Comparison of ENCODE assay signal across 9 cellular contexts in genomic region chr3:30688776-30689175, GRCh38.
DNase-seq lines count a peak whose midpoint lies in the region; ATAC-seq and TF ChIP-seq lines count a peak whose summit lies in the region.
"Had no signal": no experiment of that assay in that cellular context is flagged by ENCODE, and none has a peak within 500 bp of the region (broad histone marks: within the 10 kb centered on the region; RNA-seq: fewer than 3 reads in every experiment).

No MANE protein-coding gene starts in this region.

- H3K27ac ChIP-seq in sigmoid colon: peak overlapping the region; percentile 72 to 83 (median 75)
- H3K27ac ChIP-seq: cardiac muscle cell had no signal

- intact Hi-C loops in left ventricle myocardium superior (cut with micrococcal nuclease): loop anchor here (10.0 kb wide), 1 partner anchor 234 kb away; no protein-coding TSS in a partner anchor
- intact Hi-C loops in sigmoid colon (cut with DNase I): no loop called here

- no peak for TF ChIP-seq POLR2A in sigmoid colon (IDR thresholded peaks at IDR 0.05)

- no peak overlapping the region for H3K4me3 Mint-ChIP-seq in activated CD4-positive, alpha-beta memory T cell treated with anti-CD3 and anti-CD28 coated beads, Interleukin-2, amount 10 ng/mL, durations not matched to agents 7 days and 5 days

- peaks cover 72% of the 10 kb centered on the region for H3K4me1 Mint-ChIP-seq in activated CD4-positive, alpha-beta memory T cell treated with anti-CD3 and anti-CD28 coated beads, Interleukin-2, amount 10 ng/mL, durations not matched to agents 7 days and 5 days

- no peaks in the 10 kb centered on the region for H3K27me3 ChIP-seq in sigmoid colon
- H3K27me3 ChIP-seq: cardiac muscle cell had no signal

- H3K36me3 ChIP-seq in sigmoid colon: peaks cover 0 to 58% (median 12%) of the 10 kb centered on the region in 4 donors
- H3K36me3 ChIP-seq: cardiac muscle cell had no signal

- TF ChIP-seq CTCF in sigmoid colon (IDR thresholded peaks at IDR 0.05): no peak

- H3K9me3 Mint-ChIP-seq in activated CD4-positive, alpha-beta memory T cell treated with anti-CD3 and anti-CD28 coated beads, Interleukin-2, amount 10 ng/mL, durations not matched to agents 7 days and 5 days: no peaks in the 10 kb centered on the region

- CTCF ChIA-PET in activated CD4-positive, alpha-beta memory T cell treated with anti-CD3 and anti-CD28 coated beads, Interleukin-2, amount 10 ng/mL, durations not matched to agents 7 days and 5 days (lab: Charles Lee): interaction anchor here (1.4 kb wide), 1 partner anchor 575 kb away, joined by 4 read pairs; no protein-coding TSS in a partner anchor

- peaks cover 0 to 100% (median 93%) of the 10 kb centered on the region in 4 donors for H3K4me1 ChIP-seq in sigmoid colon

- peak overlapping the region; percentile 74 for H3K27ac Mint-ChIP-seq in activated CD4-positive, alpha-beta memory T cell treated with anti-CD3 and anti-CD28 coated beads, Interleukin-2, amount 10 ng/mL, durations not matched to agents 7 days and 5 days

- POLR2A ChIA-PET in activated CD4-positive, alpha-beta memory T cell treated with anti-CD3 and anti-CD28 coated beads, Interleukin-2, amount 10 ng/mL, durations not matched to agents 7 days and 5 days (lab: Charles Lee): interaction anchor here (0.6 to 1.0 kb wide), 4 partner anchors 22 to 69 kb away, joined by 3 to 5 read pairs (median 4); no protein-coding TSS in a partner anchor

- WGBS in sigmoid colon, 2 donors: 12 to 55% methylated on average over 5 of the region's 5 CpGs

- no peaks in the 10 kb centered on the region for H3K27me3 Mint-ChIP-seq in activated CD4-positive, alpha-beta memory T cell treated with anti-CD3 and anti-CD28 coated beads, Interleukin-2, amount 10 ng/mL, durations not matched to agents 7 days and 5 days

- H3K9me3 ChIP-seq in sigmoid colon: no peaks in the 10 kb centered on the region

- H3K36me3 Mint-ChIP-seq in activated CD4-positive, alpha-beta memory T cell treated with anti-CD3 and anti-CD28 coated beads, Interleukin-2, amount 10 ng/mL, durations not matched to agents 7 days and 5 days (ENCODE audit: low read depth): peaks cover 90% of the 10 kb centered on the region

- ATAC-seq in left ventricle myocardium superior (peak; percentile 6), GM19452 (IDR thresholded peaks at IDR 0.05; ENCODE audit: unreplicated experiment) (no peak), GM21381 (IDR thresholded peaks at IDR 0.05; ENCODE audit: unreplicated experiment) (no peak)

- peak; percentile 33 for DNase-seq in Daoy (ENCODE audit: low read depth)
- no peak for DNase-seq in activated CD4-positive, alpha-beta memory T cell treated with anti-CD3 and anti-CD28 coated beads, Interleukin-2, amount 10 ng/mL, durations not matched to agents 7 days and 5 days
- no peak for DNase-seq in left ventricle myocardium superior
- no peak for DNase-seq in sigmoid colon
- DNase-seq in SHP77 treated with DMSO at 0.1 percent for 48 hours (lab: John Stamatoyannopoulos, UW): no peak
- no peak for DNase-seq in NCI-H187 treated with DMSO at 0.1 percent for 48 hours (lab: John Stamatoyannopoulos, UW)

- TF ChIP-seq EP300 in sigmoid colon (IDR thresholded peaks at IDR 0.05): no peak

- H3K4me3 ChIP-seq in sigmoid colon: no peak overlapping the region
- H3K4me3 ChIP-seq: cardiac muscle cell had no signal
